8 cellular contexts compared by ENCODE assay signal in genomic region chr4:1167244-1167949, GRCh38. TPM values are rescaled to one million over a fixed set of nuclear protein-coding genes. Genes with fewer than 3 reads are reported as not detected.
DNase-seq lines count a peak whose midpoint lies in the region; ATAC-seq and TF ChIP-seq lines count a peak whose summit lies in the region.

No MANE protein-coding gene starts in this region.

- H3K4me1 ChIP-seq in ectodermal cell (ENCODE audit: control insufficient read depth, insufficient read depth, low read length): peaks cover 5% of the 10 kb centered on the region

- ATAC-seq in HG03439 (IDR thresholded peaks at IDR 0.05; ENCODE audit: unreplicated experiment): peak; percentile 69

- peak; percentile 74 for TF ChIP-seq POLR2A in GM19193 (IDR thresholded peaks at IDR 0.05; ENCODE audit: extremely low read depth, insufficient read depth, insufficient read length)

- DNase-seq in AML-193 (lab: John Stamatoyannopoulos, UW) (peak; percentile 90 to 92), NCI-H748 (lab: John Stamatoyannopoulos, UW; ENCODE audit: unreplicated experiment) (peak; percentile 87), medulla oblongata (ENCODE audit: extremely low spot score) (peak; percentile 70)
- peak; percentile 84 to 85 for DNase-seq in activated CD4-positive, alpha-beta T cell treated with anti-CD3 and anti-CD28 coated beads, Interleukin-2, amount 50 U/mL, for 4 hours
- DNase-seq in stimulated activated CD4-positive, alpha-beta T cell treated with anti-CD3 and anti-CD28 coated beads, TNF-alpha, amount 100 ng/mL, for 48 hours (ENCODE audit: low read depth in 3 of 3): peak; percentile 77 to 90 (median 78)

- H3K27me3 ChIP-seq in ectodermal cell (ENCODE audit: control insufficient read depth, insufficient read depth, low read length, poor library complexity, severe bottlenecking): peaks cover 52% of the 10 kb centered on the region

- no peak overlapping the region for H3K27ac ChIP-seq in ectodermal cell (ENCODE audit: insufficient read depth, low read depth, low read length, poor library complexity, severe bottlenecking)

- no peaks in the 10 kb centered on the region for H3K36me3 ChIP-seq in ectodermal cell (ENCODE audit: control insufficient read depth, insufficient read depth, low read length)

- WGBS in ectodermal cell, 2 experiments: 3 to 4% methylated on average over 51 of the region's 51 CpGs

- no peaks in the 10 kb centered on the region for H3K9me3 ChIP-seq in ectodermal cell (ENCODE audit: control insufficient read depth, low read length)

- peak overlapping the region; percentile 51 for H3K4me3 ChIP-seq in ectodermal cell (ENCODE audit: insufficient read depth, low read depth, low read length)

RNA-seq across cellular contexts. Expression of gene SPON2, which starts 5.0 kb away (rescaled TPM):
- 3.2 TPM for polyA plus RNA-seq in ectodermal cell (2013, experiment 1 of 4)
- polyA plus RNA-seq in ectodermal cell (2013, experiment 2 of 4): 4.0 TPM
- polyA plus RNA-seq in ectodermal cell (2013, experiment 3 of 4): 5.8 TPM
- 8.6 TPM for polyA plus RNA-seq in ectodermal cell (2013, experiment 4 of 4)

RNA-seq across cellular contexts. Expression of gene RNF212, which starts 54.0 kb away (rescaled TPM):
- 4.2 TPM for polyA plus RNA-seq in ectodermal cell (2013, experiment 1 of 4)
- 4.7 TPM for polyA plus RNA-seq in ectodermal cell (2013, experiment 2 of 4)
- 3.2 TPM for polyA plus RNA-seq in ectodermal cell (2013, experiment 3 of 4)
- 2.4 TPM for polyA plus RNA-seq in ectodermal cell (2013, experiment 4 of 4)
